Comparison of ENCODE assay signal across 2 cellular contexts in the genomic region with DNA sequence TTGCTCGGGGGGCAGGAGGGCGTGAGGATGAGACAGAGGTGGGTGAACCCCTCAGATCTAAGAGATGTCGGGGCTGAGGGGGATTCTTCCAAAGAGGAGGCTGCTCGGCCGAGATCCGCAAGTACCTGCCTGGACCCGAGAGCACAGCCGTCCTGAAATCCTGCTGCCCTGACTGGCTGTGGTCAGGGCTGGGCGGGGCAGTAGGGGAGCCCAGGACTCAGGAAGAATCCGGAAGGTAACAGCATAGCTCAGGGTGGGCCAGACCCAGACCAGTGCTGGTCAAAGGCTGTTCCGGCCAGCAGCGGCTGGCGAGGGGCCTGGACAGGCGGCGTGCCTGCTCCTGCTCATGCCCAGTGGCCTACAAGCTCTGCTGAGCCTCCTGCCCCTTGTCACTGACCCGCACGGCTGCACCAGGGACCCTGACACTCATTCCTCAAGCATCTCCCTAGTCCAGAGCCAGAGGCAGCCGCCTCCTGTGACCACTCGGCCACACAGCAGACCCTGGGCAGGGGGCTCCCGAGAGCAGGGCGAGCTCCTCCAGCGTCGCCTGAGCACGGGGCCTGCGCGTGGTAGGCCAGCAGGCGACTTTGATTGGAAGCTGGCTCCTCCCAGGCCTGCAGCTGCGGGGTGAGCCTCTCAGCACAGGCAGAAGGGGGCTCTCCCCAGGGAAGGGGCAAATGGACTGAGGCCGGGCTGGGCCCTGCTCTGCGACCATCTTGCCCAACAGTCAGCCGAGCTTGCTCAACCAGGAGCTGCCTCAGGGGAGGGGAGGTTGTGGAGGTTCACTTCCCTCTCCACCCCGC.
TF ChIP-seq lines count a peak whose summit lies in the region.

No MANE protein-coding gene starts in this region.

TF ChIP-seq in SK-N-SH, 30 proteins besides CTCF, POLR2A, EP300 and RAD21 (continued from another document):
- TF ChIP-seq MEF2A (IDR thresholded peaks at IDR 0.05; ENCODE audit: borderline replicate concordance, low read depth) (no peak), GABPA (IDR thresholded peaks at IDR 0.05; ENCODE audit: low read depth) (no peak), MXI1 (IDR thresholded peaks at IDR 0.05; ENCODE audit: low read depth, low read length) (no peak), SMC3 (IDR thresholded peaks at IDR 0.05; ENCODE audit: low read depth, low read length) (no peak), ELF1 (IDR thresholded peaks at IDR 0.05) (no peak), JUND (IDR thresholded peaks at IDR 0.05) (no peak), FOXJ3 (CRISPR knock-in tag; IDR thresholded peaks at IDR 0.05) (no peak), RXRA (IDR thresholded peaks at IDR 0.05; ENCODE audit: borderline replicate concordance, low read depth) (no peak), EZH2phosphoT487 (IDR thresholded peaks at IDR 0.05; ENCODE audit: borderline replicate concordance, low read depth) (no peak), MAX (IDR thresholded peaks at IDR 0.05; ENCODE audit: low read depth) (no peak), SIN3A (IDR thresholded peaks at IDR 0.05; ENCODE audit: borderline replicate concordance, low read depth, low read length) (no peak), NRF1 (IDR thresholded peaks at IDR 0.05; ENCODE audit: low read depth, low read length) (no peak), YY1 (IDR thresholded peaks at IDR 0.05; ENCODE audit: low read depth) (no peak), NFIC (IDR thresholded peaks at IDR 0.05; ENCODE audit: borderline replicate concordance) (no peak), POLR2AphosphoS5 (IDR thresholded peaks at IDR 0.05; ENCODE audit: low read depth, low read length) (no peak)

TF ChIP-seq in SK-N-SH treated with all-trans-retinoic acid at 6 μM for 48 hours, 23 proteins besides CTCF, POLR2A, EP300 and RAD21 (continued from another document):
- TF ChIP-seq ZNF8 (CRISPR knock-in tag; IDR thresholded peaks at IDR 0.05) (no peak), ZFP30 (CRISPR knock-in tag; IDR thresholded peaks at IDR 0.05) (no peak), SNAI2 (CRISPR knock-in tag; IDR thresholded peaks at IDR 0.05) (no peak), GLIS3 (CRISPR knock-in tag; IDR thresholded peaks at IDR 0.05) (no peak), TOX (CRISPR knock-in tag; IDR thresholded peaks at IDR 0.05; ENCODE audit: borderline replicate concordance) (no peak), TCF4 (CRISPR knock-in tag; IDR thresholded peaks at IDR 0.05; ENCODE audit: borderline replicate concordance) (no peak), TSHZ2 (CRISPR knock-in tag; IDR thresholded peaks at IDR 0.05) (no peak), ARNTL (CRISPR knock-in tag; IDR thresholded peaks at IDR 0.05; ENCODE audit: borderline replicate concordance, low read depth) (no peak)
TF ChIP-seq in SK-N-SH treated with all-trans-retinoic acid at 6 μM for 48 hours: peak in this region for 0.
